Comparison of ENCODE assay signal across 8 cellular contexts in the genomic region with DNA sequence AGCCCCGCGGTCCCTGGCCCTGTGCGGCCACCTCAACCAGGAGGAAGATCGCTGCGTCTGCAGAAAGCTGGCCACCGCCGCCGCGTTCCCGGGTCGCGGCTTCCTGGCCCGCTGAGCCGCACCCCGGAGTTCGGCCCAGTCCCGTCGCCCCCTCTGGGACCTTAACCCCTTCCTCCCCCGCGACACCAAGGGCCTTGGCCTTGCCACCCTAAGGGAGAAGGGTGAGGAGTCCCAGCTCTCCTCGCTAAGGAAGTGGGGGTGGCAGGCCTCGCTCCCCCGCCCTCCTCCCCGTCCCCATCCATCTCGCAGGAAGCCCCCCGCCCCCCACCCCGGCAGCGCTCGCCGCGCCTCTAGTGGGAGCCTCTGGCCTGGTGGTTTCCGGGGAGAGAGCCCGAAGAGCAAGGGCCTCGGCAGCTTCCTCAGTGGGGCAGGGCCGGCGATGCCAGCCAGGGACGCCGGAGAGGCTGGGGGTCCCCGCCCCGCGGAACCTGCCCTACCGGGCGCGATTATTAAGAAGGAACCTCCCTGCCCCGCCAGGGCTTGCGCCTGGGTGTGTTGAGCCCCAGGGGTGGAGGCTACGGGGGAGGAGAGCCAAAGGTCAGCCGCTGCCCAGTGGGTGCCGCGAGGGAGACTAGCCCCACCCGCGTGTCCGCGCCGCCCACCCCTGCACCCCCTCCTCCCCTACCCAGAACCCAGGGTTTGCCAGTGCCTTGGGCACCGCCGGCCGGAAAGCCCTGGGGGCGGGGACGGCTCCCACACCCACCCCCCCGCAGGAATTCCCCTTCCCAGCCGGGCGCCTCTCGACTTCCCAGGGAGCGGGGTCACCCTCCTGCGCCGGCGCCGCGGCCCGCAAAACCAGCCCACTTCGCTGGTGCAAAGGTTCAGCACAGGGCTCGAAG. TPM values are rescaled to one million over a fixed set of nuclear protein-coding genes. Genes with fewer than 3 reads are reported as not detected.
A peak's percentile ranks its signal among the peaks of the same experiment; 100 is the strongest.
DNase-seq lines count a peak whose midpoint lies in the region; ATAC-seq and TF ChIP-seq lines count a peak whose summit lies in the region.

No MANE protein-coding gene starts in this region.

- peaks cover 5% of the 10 kb centered on the region for H3K36me3 Mint-ChIP-seq in activated naive CD8-positive, alpha-beta T cell
- peaks cover 6% of the 10 kb centered on the region for H3K36me3 Mint-ChIP-seq in activated naive CD8-positive, alpha-beta T cell treated with anti-CD3 and anti-CD28 coated beads, Interleukin-2, amount 50 U/mL, for 24 hours (ENCODE audit: low read depth)

- peak overlapping the region; percentile 99 for H2BK120ac ChIP-seq in mesenchymal stem cell (ENCODE audit: low read depth, low read length)

- peaks cover 19% of the 10 kb centered on the region for H3K4me1 Mint-ChIP-seq in activated naive CD8-positive, alpha-beta T cell (ENCODE audit: low read depth)
- H3K4me1 Mint-ChIP-seq in activated naive CD8-positive, alpha-beta T cell treated with anti-CD3 and anti-CD28 coated beads, Interleukin-2, amount 50 U/mL, for 24 hours, result peaks cover 27% of the 10 kb centered on the region

- 5% methylated on average over 35 of the region's 73 CpGs for WGBS in mesenchymal stem cell

- H2BK12ac ChIP-seq in mesenchymal stem cell (ENCODE audit: low read length in 2 of 2), result peak overlapping the region; percentile 51 to 59

- H3K79me1 ChIP-seq in mesenchymal stem cell (replicated peaks; ENCODE audit: low read length, poor library complexity, severe bottlenecking), result peaks cover 34% of the 10 kb centered on the region

- H4K91ac ChIP-seq in mesenchymal stem cell (ENCODE audit: low read length), result peak overlapping the region; percentile 96

- peak overlapping the region in 1 of 2 experiments; percentile 18 for H3K14ac ChIP-seq in mesenchymal stem cell (ENCODE audit: low read length in 2 of 2)

- H3K27me3 ChIP-seq in duodenal mucosa (ENCODE audit: control insufficient read depth in 1 of 2, insufficient read depth in 2 of 2, low read length in 2 of 2), result no peaks in the 10 kb centered on the region
- H3K27me3 ChIP-seq in mesenchymal stem cell (ENCODE audit: control insufficient read depth in 1 of 2, insufficient read depth in 1 of 2, low read length in 2 of 2), result peaks cover 0 to 21% of the 10 kb centered on the region in 2 experiments

- no peak overlapping the region for H3K27ac Mint-ChIP-seq in activated naive CD8-positive, alpha-beta T cell
- H3K27ac Mint-ChIP-seq in activated naive CD8-positive, alpha-beta T cell treated with anti-CD3 and anti-CD28 coated beads, Interleukin-2, amount 50 U/mL, for 24 hours, result no peak overlapping the region

- H3K4me3 Mint-ChIP-seq in activated naive CD8-positive, alpha-beta T cell, result peak overlapping the region; percentile 20
- H3K4me3 Mint-ChIP-seq in activated naive CD8-positive, alpha-beta T cell treated with anti-CD3 and anti-CD28 coated beads, Interleukin-2, amount 50 U/mL, for 24 hours, result no peak overlapping the region

- H3K4me3 ChIP-seq in duodenal mucosa (ENCODE audit: low read depth in 1 of 2, low read length in 2 of 2), result peak overlapping the region; percentile 29 to 48
- H3K4me3 ChIP-seq in mesenchymal stem cell (ENCODE audit: insufficient read depth in 1 of 2, low read depth in 1 of 2, low read length in 2 of 2), result peak overlapping the region in 1 of 2 experiments; percentile 32

- H3K4me1 ChIP-seq in duodenal mucosa (ENCODE audit: control insufficient read depth in 1 of 2, insufficient read depth in 2 of 2, low read length in 2 of 2) (peaks cover 34 to 47% of the 10 kb centered on the region in 2 donors), mesenchymal stem cell (ENCODE audit: control insufficient read depth, insufficient read depth, low read depth, low read length) (peaks cover 51% of the 10 kb centered on the region)

- peak overlapping the region; percentile 72 for H3K4me2 ChIP-seq in mesenchymal stem cell (ENCODE audit: low read length, poor library complexity, severe bottlenecking)

- H2AK5ac ChIP-seq in mesenchymal stem cell (ENCODE audit: low read length, severe bottlenecking), result no peak overlapping the region

- TF ChIP-seq CTCF in GM20000 (IDR thresholded peaks at IDR 0.05; ENCODE audit: extremely low read depth, missing control alignments), result no peak

- H3K36me3 ChIP-seq in duodenal mucosa (ENCODE audit: control insufficient read depth in 1 of 2, insufficient read depth in 2 of 2, low read length in 2 of 2), result peaks cover 0 to 10% of the 10 kb centered on the region in 2 donors
- H3K36me3 ChIP-seq in mesenchymal stem cell (ENCODE audit: control insufficient read depth in 1 of 2, insufficient read depth in 2 of 2, low read depth in 1 of 2, low read length in 2 of 2), result peaks cover 16 to 36% of the 10 kb centered on the region in 2 experiments

- H3K9ac ChIP-seq in duodenal mucosa (ENCODE audit: low read depth in 1 of 2, low read length in 2 of 2) (no peak overlapping the region), mesenchymal stem cell (ENCODE audit: low read length) (peak overlapping the region; percentile 22)

- peak overlapping the region; percentile 98 for H4K8ac ChIP-seq in mesenchymal stem cell (ENCODE audit: low read length)

- peak overlapping the region; percentile 56 to 89 for H3K4ac ChIP-seq in mesenchymal stem cell (ENCODE audit: low read depth in 1 of 2, low read length in 2 of 2)

- no peak for ATAC-seq in activated naive CD8-positive, alpha-beta T cell treated with anti-CD3 and anti-CD28 coated beads, Interleukin-2, amount 50 U/mL, for 24 hours
- no peak for ATAC-seq in GM21423 (IDR thresholded peaks at IDR 0.05; ENCODE audit: unreplicated experiment)
- no peak for ATAC-seq in GM19324 (IDR thresholded peaks at IDR 0.05; ENCODE audit: low FRiP score, unreplicated experiment)

- peak overlapping the region; percentile 12 for H2BK5ac ChIP-seq in mesenchymal stem cell (ENCODE audit: low read depth, low read length, poor library complexity, severe bottlenecking)

- H2AFZ ChIP-seq in mesenchymal stem cell (ENCODE audit: low read depth, low read length), result no peak overlapping the region

- DNase-seq in activated naive CD8-positive, alpha-beta T cell treated with anti-CD3 and anti-CD28 coated beads, Interleukin-2, amount 50 U/mL, for 24 hours, result no peak
- peak; percentile 67 for DNase-seq in mesenchymal stem cell
- peak; percentile 64 for DNase-seq in ureter (ENCODE audit: low spot score)
- DNase-seq in GM20000 (ENCODE audit: low spot score), result no peak

- H3K27me3 Mint-ChIP-seq in activated naive CD8-positive, alpha-beta T cell, result no peaks in the 10 kb centered on the region
- no peaks in the 10 kb centered on the region for H3K27me3 Mint-ChIP-seq in activated naive CD8-positive, alpha-beta T cell treated with anti-CD3 and anti-CD28 coated beads, Interleukin-2, amount 50 U/mL, for 24 hours

- H3K9me3 Mint-ChIP-seq in activated naive CD8-positive, alpha-beta T cell (ENCODE audit: low read depth), result no peaks in the 10 kb centered on the region
- no peaks in the 10 kb centered on the region for H3K9me3 Mint-ChIP-seq in activated naive CD8-positive, alpha-beta T cell treated with anti-CD3 and anti-CD28 coated beads, Interleukin-2, amount 50 U/mL, for 24 hours

- H3K27ac ChIP-seq in duodenal mucosa (ENCODE audit: low read depth, low read length) (no peak overlapping the region), mesenchymal stem cell (ENCODE audit: low read length, poor library complexity, severe bottlenecking) (no peak overlapping the region)

- H3K23ac ChIP-seq in mesenchymal stem cell (ENCODE audit: low read length in 2 of 2), result peak overlapping the region in 1 of 2 experiments; percentile 78

- H2BK15ac ChIP-seq in mesenchymal stem cell (ENCODE audit: low read depth, poor library complexity, severe bottlenecking), result peak overlapping the region; percentile 95

- H3K9me3 ChIP-seq in duodenal mucosa (ENCODE audit: control insufficient read depth in 1 of 2, low read length in 2 of 2) (no peaks in the 10 kb centered on the region), mesenchymal stem cell (ENCODE audit: control insufficient read depth, low read length) (no peaks in the 10 kb centered on the region)

- H3K18ac ChIP-seq in mesenchymal stem cell (ENCODE audit: low read depth in 1 of 2, low read length in 2 of 2), result peak overlapping the region; percentile 91 to 94

RNA-seq across cellular contexts. Expression of gene CBX4, which starts 6.8 kb away (rescaled TPM):
- 21.6 TPM for polyA plus RNA-seq in mesenchymal stem cell (2013, experiment 1 of 2)
- polyA plus RNA-seq in mesenchymal stem cell (2013, experiment 2 of 2), result 21.8 TPM
- 36.7 TPM for total RNA-seq in ureter

RNA-seq across cellular contexts. Expression of gene CBX8, which starts 35.6 kb away (rescaled TPM):
- polyA plus RNA-seq in mesenchymal stem cell (2013, experiment 1 of 2), result 2.9 TPM
- polyA plus RNA-seq in mesenchymal stem cell (2013, experiment 2 of 2), result 2.8 TPM
- total RNA-seq in ureter, result 6.5 TPM

RNA-seq across cellular contexts. Expression of gene CBX2, which starts 54.5 kb away (rescaled TPM):
- 2.2 TPM for polyA plus RNA-seq in mesenchymal stem cell (2013, experiment 1 of 2)
- polyA plus RNA-seq in mesenchymal stem cell (2013, experiment 2 of 2), result 1.9 TPM
- 3.8 TPM for total RNA-seq in ureter

Comparison
In these comparisons a context has a peak if more than half of its experiments do, and no peak if none do; other contexts are left out.
1. DNase-seq: peak in mesenchymal stem cell (single experiment) and ureter (single experiment); none in activated naive CD8-positive, alpha-beta T cell treated with anti-CD3 and anti-CD28 coated beads, Interleukin-2, amount 50 U/mL, for 24 hours (single experiment) and GM20000 (single experiment).